ENCODE assay signal across 1 cellular context in genomic region chr2:201150454-201151020, GRCh38.
TF ChIP-seq lines count a peak whose summit lies in the region.

No MANE protein-coding gene starts in this region.

TF ChIP-seq in GM12878, 131 proteins besides CTCF, POLR2A, EP300 and RAD21:
- no peak for TF ChIP-seq TAF1 (IDR thresholded peaks at IDR 0.05; ENCODE audit: borderline replicate concordance, low read depth, low read length)
- TF ChIP-seq ZBTB40 (IDR thresholded peaks at IDR 0.05; ENCODE audit: borderline replicate concordance): no peak
- no peak for TF ChIP-seq IKZF1 (conservative IDR thresholded peaks at IDR 0.05)
- TF ChIP-seq ELK1 (IDR thresholded peaks at IDR 0.05; ENCODE audit: low read depth, low read length): no peak
- TF ChIP-seq DPF2 (IDR thresholded peaks at IDR 0.05): no peak
- TF ChIP-seq NBN (IDR thresholded peaks at IDR 0.05): no peak
- no peak for TF ChIP-seq E2F8 (IDR thresholded peaks at IDR 0.05; ENCODE audit: low read depth, partially characterized antibody)
- TF ChIP-seq REST (IDR thresholded peaks at IDR 0.05; ENCODE audit: low read depth, low read length): no peak
- TF ChIP-seq NRF1 (conservative IDR thresholded peaks at IDR 0.05; ENCODE audit: low read depth, low read length): no peak
- no peak for TF ChIP-seq MTA3 (IDR thresholded peaks at IDR 0.05; ENCODE audit: borderline replicate concordance, low read length)
- no peak for TF ChIP-seq CHD2 (IDR thresholded peaks at IDR 0.05; ENCODE audit: borderline replicate concordance, low read depth, low read length)
- no peak for TF ChIP-seq FOXK2 (IDR thresholded peaks at IDR 0.05)
- no peak for TF ChIP-seq MYC (IDR thresholded peaks at IDR 0.05; ENCODE audit: insufficient read depth, insufficient read length, insufficient replicate concordance, low read length, severe bottlenecking)
- TF ChIP-seq ZSCAN29 (IDR thresholded peaks at IDR 0.05): no peak
- no peak for TF ChIP-seq IRF4 (IDR thresholded peaks at IDR 0.05; ENCODE audit: low read depth, low read length)
- TF ChIP-seq CBX5 (IDR thresholded peaks at IDR 0.05; ENCODE audit: low read depth): no peak
- no peak for TF ChIP-seq HDAC6 (IDR thresholded peaks at IDR 0.05; ENCODE audit: unreplicated experiment)
